In genomic region chr19:9913237-9914000, GRCh38 we compare ENCODE assay signal across 10 cellular contexts. TPM values are rescaled to one million over a fixed set of nuclear protein-coding genes. Genes with fewer than 3 reads are reported as not detected.
A peak's percentile ranks its signal among the peaks of the same experiment; 100 is the strongest.
DNase-seq lines count a peak whose midpoint lies in the region; ATAC-seq and TF ChIP-seq lines count a peak whose summit lies in the region.
"Had no signal": no experiment of that assay in that cellular context is flagged by ENCODE, and none has a peak within 500 bp of the region (broad histone marks: within the 10 kb centered on the region; RNA-seq: fewer than 3 reads in every experiment).

No MANE protein-coding gene starts in this region.

- peaks cover 8% of the 10 kb centered on the region for H3K4me1 Mint-ChIP-seq in CD8-positive, alpha-beta T cell (ENCODE audit: low read depth)

- no peaks in the 10 kb centered on the region for H3K9me3 Mint-ChIP-seq in CD8-positive, alpha-beta T cell

- no peaks in the 10 kb centered on the region for H3K4me1 ChIP-seq in right cardiac atrium (ENCODE audit: control insufficient read depth, insufficient read depth, low read length)
- peaks cover 15% of the 10 kb centered on the region for H3K4me1 ChIP-seq in CD8-positive, alpha-beta T cell (ENCODE audit: insufficient read depth, low read length)

- no peak for TF ChIP-seq CTCF in CD8-positive, alpha-beta T cell (IDR thresholded peaks at IDR 0.05)

- H3K27ac ChIP-seq in SK-N-MC (peak overlapping the region; percentile 55), right cardiac atrium (ENCODE audit: low read length) (no peak overlapping the region), skin epidermis (peak overlapping the region in 15 of 21 experiments; percentile 26 to 83 (median 69))
- no peak overlapping the region for H3K27ac ChIP-seq in CD8-positive, alpha-beta T cell (ENCODE audit: low read depth, low read length)
- H3K27ac ChIP-seq: BLaER1, epithelial cell of prostate had no signal

- CTCF ChIA-PET in CD8-positive, alpha-beta T cell (lab: Charles Lee), result interaction anchor here (1.0 kb wide), 1 partner anchor 78 kb away, joined by 4 read pairs; the partner anchor contains the start of gene PIN1

- 3% methylated on average over 95 of the region's 95 CpGs for WGBS in right cardiac atrium

- peak in 2 of 3 experiments; percentile 32 to 59 for DNase-seq in NCI-H1417 (lab: John Stamatoyannopoulos, UW)
- no peak for DNase-seq in NCI-H1417 treated with DMSO at 0.1 percent for 48 hours (lab: John Stamatoyannopoulos, UW)
- no peak for DNase-seq in SK-N-MC (ENCODE audit: low read depth, low spot score)
- peak in 2 of 3 donors; percentile 68 to 74 for DNase-seq in right cardiac atrium
- DNase-seq in CD8-positive, alpha-beta T cell, result no peak
- no peak for DNase-seq in NCI-H748 (lab: John Stamatoyannopoulos, UW; ENCODE audit: unreplicated experiment)

- no peak overlapping the region for H3K4me3 Mint-ChIP-seq in CD8-positive, alpha-beta T cell

- H3K9me3 ChIP-seq in SK-N-MC (ENCODE audit: low read depth, low read length) (no peaks in the 10 kb centered on the region), right cardiac atrium (ENCODE audit: control insufficient read depth, low read length) (no peaks in the 10 kb centered on the region)
- no peaks in the 10 kb centered on the region for H3K9me3 ChIP-seq in CD8-positive, alpha-beta T cell (ENCODE audit: low read length)
- H3K9me3 ChIP-seq: BLaER1 had no signal

- H3K9ac ChIP-seq in SK-N-MC (ENCODE audit: insufficient read length), result peak overlapping the region; percentile 79
- H3K9ac ChIP-seq: BLaER1 had no signal

- intact Hi-C loops in right cardiac atrium (cut with DNase I), result no loop called here
- intact Hi-C loops in CD8-positive, alpha-beta T cell (cut with DNase I, micrococcal nuclease), result loop anchor here (5.0 kb wide), 2 partner anchors 46 to 326 kb away; no protein-coding TSS in a partner anchor

- peak in 1 of 2 donors; percentile 4 for ATAC-seq in right cardiac atrium
- no peak for ATAC-seq in HG02678 (IDR thresholded peaks at IDR 0.05; ENCODE audit: unreplicated experiment)
- no peak for ATAC-seq in CD8-positive, alpha-beta T cell

- no peaks in the 10 kb centered on the region for H3K36me3 Mint-ChIP-seq in CD8-positive, alpha-beta T cell

- H3K4me3 ChIP-seq in SK-N-MC, result peak overlapping the region; percentile 80
- peak overlapping the region; percentile 48 for H3K4me3 ChIP-seq in right cardiac atrium (ENCODE audit: low read length)
- H3K4me3 ChIP-seq in skin epidermis, result peak overlapping the region; percentile 27 to 59 (median 47)
- no peak overlapping the region for H3K4me3 ChIP-seq in CD8-positive, alpha-beta T cell (ENCODE audit: low read depth, low read length)

- H3K27me3 ChIP-seq in right cardiac atrium (ENCODE audit: control insufficient read depth, insufficient read depth), result no peaks in the 10 kb centered on the region
- no peaks in the 10 kb centered on the region for H3K27me3 ChIP-seq in CD8-positive, alpha-beta T cell (ENCODE audit: insufficient read depth, low read length)

- peaks cover 23% of the 10 kb centered on the region for H3K36me3 ChIP-seq in SK-N-MC (ENCODE audit: insufficient read depth, low read length)
- no peaks in the 10 kb centered on the region for H3K36me3 ChIP-seq in CD8-positive, alpha-beta T cell (ENCODE audit: insufficient read depth, low read length)
- H3K36me3 ChIP-seq: BLaER1 had no signal

- H3K27ac Mint-ChIP-seq in CD8-positive, alpha-beta T cell, result no peak overlapping the region

- H3K27me3 Mint-ChIP-seq in CD8-positive, alpha-beta T cell (ENCODE audit: low read depth), result peaks cover 25% of the 10 kb centered on the region

- POLR2A ChIA-PET in CD8-positive, alpha-beta T cell (lab: Charles Lee), result no interaction called here

RNA-seq across cellular contexts. Expression of gene OLFM2, which starts 22.9 kb away (rescaled TPM):
- total RNA-seq in right cardiac atrium, result 1 to 10 TPM; 5.9 to 9.2 (median 7.4) TPM
- polyA plus RNA-seq in right cardiac atrium, result 15.9 TPM
- 1 to 10 TPM; 2.4 to 3.0 TPM for total RNA-seq in CD8-positive, alpha-beta T cell

Comparison
In these comparisons a context has a peak if more than half of its experiments do, and no peak if none do; other contexts are left out.
1. DNase-seq: peak in NCI-H1417 (2 of 3) and right cardiac atrium (2 of 3); none in NCI-H1417 treated with DMSO at 0.1 percent for 48 hours (single experiment), SK-N-MC (single experiment), CD8-positive, alpha-beta T cell (0 of 7) and NCI-H748 (single experiment).
2. H3K27ac ChIP-seq: peak in SK-N-MC (single experiment) and skin epidermis (15 of 21); none in right cardiac atrium (single experiment) and CD8-positive, alpha-beta T cell (single experiment).
3. intact Hi-C loops: an anchor here in CD8-positive, alpha-beta T cell (5.0 kb wide); none called in right cardiac atrium.